Comparison of ENCODE assay signal across 11 cellular contexts in the genomic region with DNA sequence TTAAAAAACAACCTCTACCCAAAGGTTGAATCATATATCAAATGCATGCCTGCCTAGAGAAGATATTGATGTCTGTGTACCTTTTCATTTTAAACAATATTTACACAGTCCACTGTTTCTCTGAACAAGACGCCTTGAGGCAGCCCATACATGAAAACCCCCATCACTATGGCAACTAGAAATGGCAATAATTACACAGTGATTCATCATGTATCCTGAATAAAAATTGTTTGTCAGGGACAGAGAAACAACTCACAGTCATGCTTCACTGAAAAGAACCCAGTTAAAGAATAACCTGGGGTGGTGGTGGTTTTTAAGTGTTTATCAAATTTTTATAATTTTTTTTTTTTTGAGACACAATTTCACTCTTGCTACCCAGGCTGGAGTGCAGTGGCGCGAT. TPM values are rescaled to one million over a fixed set of nuclear protein-coding genes. Genes with fewer than 3 reads are reported as not detected.
A peak's percentile ranks its signal among the peaks of the same experiment; 100 is the strongest.
DNase-seq lines count a peak whose midpoint lies in the region; ATAC-seq, FAIRE-seq and TF ChIP-seq lines count a peak whose summit lies in the region.
"Had no signal": no experiment of that assay in that cellular context is flagged by ENCODE, and none has a peak within 500 bp of the region (broad histone marks: within the 10 kb centered on the region; RNA-seq: fewer than 3 reads in every experiment).

No MANE protein-coding gene starts in this region.

- H3K9ac ChIP-seq in K562 (ENCODE audit: insufficient read depth in 1 of 2, low read depth in 2 of 2, low read length in 2 of 2): no peak overlapping the region

- no peak overlapping the region for H3K4me3 Mint-ChIP-seq in activated naive CD4-positive, alpha-beta T cell treated with anti-CD3 and anti-CD28 coated beads, Interleukin-2, amount 10 ng/mL, durations not matched to agents 7 days and 5 days
- H3K4me3 Mint-ChIP-seq: activated naive CD8-positive, alpha-beta T cell had no signal

- DNase-seq in H4 (ENCODE audit: low spot score): peak; percentile 23
- DNase-seq in NCI-H2107 (lab: John Stamatoyannopoulos, UW): peak; percentile 21
- no peak for DNase-seq in K562 (ENCODE audit: extremely low read depth in 1 of 4, low spot score in 3 of 4)
- DNase-seq in renal cortical epithelial cell (ENCODE audit: low read depth): peak; percentile 99
- no peak for DNase-seq in activated naive CD4-positive, alpha-beta T cell treated with anti-CD3 and anti-CD28 coated beads, Interleukin-2, amount 10 ng/mL, durations not matched to agents 7 days and 5 days
- no peak for DNase-seq in GM12891 (ENCODE audit: insufficient read length, low spot score)
- DNase-seq: heart right ventricle had no signal

- FAIRE-seq in K562 (lab: Jason Lieb, UNC): no peak
- FAIRE-seq in GM12891 (lab: Jason Lieb, UNC): no peak
- FAIRE-seq: GM12892 had no signal

- 74% methylated on average over 3 of the region's 3 CpGs for WGBS in K562 (ENCODE audit: insufficient coverage, low coverage, missing lambda C conversion rate)

- H3K27ac Mint-ChIP-seq in activated naive CD4-positive, alpha-beta T cell treated with anti-CD3 and anti-CD28 coated beads, Interleukin-2, amount 10 ng/mL, durations not matched to agents 7 days and 5 days: no peak overlapping the region
- H3K27ac Mint-ChIP-seq: activated naive CD8-positive, alpha-beta T cell; progenitor cell of endocrine pancreas had no signal

- no peaks in the 10 kb centered on the region for H3K27me3 Mint-ChIP-seq in activated naive CD4-positive, alpha-beta T cell treated with anti-CD3 and anti-CD28 coated beads, Interleukin-2, amount 10 ng/mL, durations not matched to agents 7 days and 5 days
- H3K27me3 Mint-ChIP-seq: progenitor cell of endocrine pancreas had no signal

- no peaks in the 10 kb centered on the region for H4K20me1 ChIP-seq in K562 (replicated peaks; ENCODE audit: control insufficient read depth, insufficient read depth, low read length)

- no peak overlapping the region for H3K4me2 ChIP-seq in K562 (ENCODE audit: insufficient read depth, low read length)

- POLR2A ChIA-PET in K562 (lab: Yijun Ruan, JAX): no interaction called here

- peaks cover 0 to 4% of the 10 kb centered on the region in 2 experiments; a peak in 3 of 5 replicates for H3K4me1 ChIP-seq in K562 (replicated peaks in 1 of 2; ENCODE audit: control insufficient read depth in 2 of 2, insufficient read depth in 2 of 2, low read length in 2 of 2)

- TF ChIP-seq POLR2A in K562 (conservative IDR thresholded peaks at IDR 0.05) (no peak), GM12891 (IDR thresholded peaks at IDR 0.05; ENCODE audit: low read depth, low read length) (no peak)

- CTCF ChIA-PET in K562 (lab: Yijun Ruan, JAX; ENCODE audit: low intra/inter-chr PET ratio): no interaction called here
- CTCF ChIA-PET in activated naive CD4-positive, alpha-beta T cell treated with anti-CD3 and anti-CD28 coated beads, Interleukin-2, amount 10 ng/mL, durations not matched to agents 7 days and 5 days (lab: Charles Lee): interaction anchor here (1.6 kb wide), 1 partner anchor 35 kb away, joined by 3 read pairs; no protein-coding TSS in a partner anchor

- BruUV-seq in K562 (replicated peaks; lab: Mats Ljungman, UMichigan): no TSS peak

- H3K27me3 ChIP-seq in K562 (ENCODE audit: control insufficient read depth in 2 of 2, insufficient read depth in 2 of 2, low read length in 2 of 2): no peaks in the 10 kb centered on the region
- H3K27me3 ChIP-seq: heart right ventricle had no signal

- intact Hi-C loops in K562 (cut with micrococcal nuclease): no loop called here

- no peak overlapping the region for H2AFZ ChIP-seq in K562 (ENCODE audit: low read depth, low read length)

- H3K36me3 ChIP-seq in K562 (ENCODE audit: control insufficient read depth, insufficient read depth, low read length): no peaks in the 10 kb centered on the region
- H3K36me3 ChIP-seq: heart right ventricle had no signal

- H3K27ac ChIP-seq in K562 (ENCODE audit: extremely low read depth, low read depth, low read length): no peak overlapping the region
- H3K27ac ChIP-seq: heart right ventricle had no signal

- no peak for TF ChIP-seq EP300 in K562 (IDR thresholded peaks at IDR 0.05; ENCODE audit: low read length)

- no peaks in the 10 kb centered on the region; the same call in 1 of the 3 replicates for H3K79me2 ChIP-seq in K562 (ENCODE audit: control insufficient read depth, insufficient read depth, low read length)

- ATAC-seq in K562: no peak
- ATAC-seq in GM21447 (IDR thresholded peaks at IDR 0.05; ENCODE audit: unreplicated experiment): no peak
- ATAC-seq: heart right ventricle had no signal

- no peaks in the 10 kb centered on the region for H3K9me3 ChIP-seq in K562 (replicated peaks; ENCODE audit: control insufficient read depth, insufficient read depth, low read depth, low read length)
- H3K9me3 ChIP-seq: heart right ventricle had no signal

- TF ChIP-seq RAD21 in K562 (CRISPR knock-in tag; conservative IDR thresholded peaks at IDR 0.05 in 1 of 2, IDR thresholded peaks at IDR 0.05 in 1 of 2): no peak

- in situ Hi-C loops in K562 (cut with MboI): no loop called here

- H3K9me3 Mint-ChIP-seq in activated naive CD4-positive, alpha-beta T cell treated with anti-CD3 and anti-CD28 coated beads, Interleukin-2, amount 10 ng/mL, durations not matched to agents 7 days and 5 days: no peaks in the 10 kb centered on the region

- no peak for TF ChIP-seq CTCF in K562 (IDR thresholded peaks at IDR 0.05 in 2 of 3, conservative IDR thresholded peaks at IDR 0.05 in 1 of 3; ENCODE audit: insufficient read depth in 2 of 3, low read depth in 1 of 3, low read length in 3 of 3)

- H3K4me3 ChIP-seq in K562: no peak overlapping the region
- H3K4me3 ChIP-seq: heart right ventricle had no signal

- H3K4me1 Mint-ChIP-seq in activated naive CD4-positive, alpha-beta T cell treated with anti-CD3 and anti-CD28 coated beads, Interleukin-2, amount 10 ng/mL, durations not matched to agents 7 days and 5 days: peaks cover 10% of the 10 kb centered on the region

- H3K36me3 Mint-ChIP-seq in activated naive CD4-positive, alpha-beta T cell treated with anti-CD3 and anti-CD28 coated beads, Interleukin-2, amount 10 ng/mL, durations not matched to agents 7 days and 5 days: no peaks in the 10 kb centered on the region
- H3K36me3 Mint-ChIP-seq: activated naive CD8-positive, alpha-beta T cell had no signal

- no peaks in the 10 kb centered on the region for H3K9me1 ChIP-seq in K562 (ENCODE audit: control insufficient read depth, insufficient read depth, low read length)

TF ChIP-seq in K562, 482 proteins besides CTCF, POLR2A, EP300 and RAD21 (continues in another document):
- peak; percentile 76 for TF ChIP-seq RFX1 (IDR thresholded peaks at IDR 0.05)
- 0 out of 2 replicates have a peak, but pooled peaks have one; percentile 6 for TF ChIP-seq TAL1 (IDR thresholded peaks at IDR 0.05)
- no peak for TF ChIP-seq BRCA1 (IDR thresholded peaks at IDR 0.05)
- TF ChIP-seq BRCA1 (CRISPR knock-in tag; IDR thresholded peaks at IDR 0.05): no peak

TF ChIP-seq in GM12891, 5 proteins besides CTCF, POLR2A, EP300 and RAD21:
- TF ChIP-seq SPI1 (IDR thresholded peaks at IDR 0.05; ENCODE audit: low read depth, low read length) (no peak), POU2F2 (IDR thresholded peaks at IDR 0.05; ENCODE audit: low read depth, low read length) (no peak), PAX5 (IDR thresholded peaks at IDR 0.05; ENCODE audit: insufficient read depth, low read length, severe bottlenecking) (no peak), POLR2AphosphoS5 (IDR thresholded peaks at IDR 0.05; ENCODE audit: low read depth, low read length) (no peak), TAF1 (IDR thresholded peaks at IDR 0.05; ENCODE audit: low read depth, low read length) (no peak)
TF ChIP-seq in GM12891: peak in this region for 0.

RNA-seq across cellular contexts. Expression of a gene that starts 19.7 kb away (rescaled TPM):
- 18.2 and 20.0 TPM in 2 replicates for total RNA-seq in H4 (2014; rRNA removed; shearing (Covaris generic))
- total RNA-seq in K562 (2011; cell fraction: chromatin; rRNA removed; ENCODE audit: low replicate concordance): 1.6 and 6.8 TPM in 2 replicates
- 1.7 and 2.5 TPM in 2 replicates for total RNA-seq in K562 (2011; cell fraction: nucleolus; rRNA removed)
- 2.4 and 4.7 TPM in 2 replicates for total RNA-seq in K562 (2011; cell fraction: nucleoplasm; rRNA removed)
- total RNA-seq in K562 (2014; rRNA removed) (41.6 and 46.5 TPM in 2 replicates), K562 (2014; rRNA removed; fragmentation: Illumina TruSeq; extraction: Trizol) (68.5 and 79.7 TPM in 2 replicates), K562 (2015; rRNA removed; fragmentation: Illumina TruSeq; extraction: Trizol) (32.3 and 34.4 TPM in 2 replicates), K562 (2021) (37.0 and 42.4 TPM in 2 replicates), renal cortical epithelial cell (3.0 and 13.3 TPM in 2 replicates)
- polyA plus RNA-seq in K562 (2011; rRNA removed) (7.4 and 7.7 TPM in 2 replicates), K562 (2014; fragmentation: Illumina TruSeq; extraction: Trizol) (88.4 and 90.9 TPM in 2 replicates), K562 (2014; fragmentation: Nextera tagmentation; extraction: Ambion mirVana) (10 to 100 TPM; 92.2 to 95.9 TPM), K562 (2014; rRNA removed) (54.4 and 74.3 TPM in 2 replicates)
- 1.1 and 3.8 TPM in 2 replicates for polyA plus RNA-seq in K562 (2011; cell fraction: cytosol; rRNA removed)
- 0.51 and 1.2 TPM in 2 replicates for polyA plus RNA-seq in K562 (2011; cell fraction: nucleus; rRNA removed)
- polyA plus RNA-seq in K562 (2012): 30.3 and 94.1 TPM in 2 replicates
- polyA minus RNA-seq in K562 (2011; rRNA and poly(A)+ RNA removed): 1.9 and 3.2 TPM in 2 replicates
- 1.7 and 2.1 TPM in 2 replicates for polyA minus RNA-seq in K562 (2011; cell fraction: cytosol; rRNA and poly(A)+ RNA removed)
- 0.40 and 1.1 TPM in 2 replicates for polyA minus RNA-seq in K562 (2011; cell fraction: nucleus; rRNA and poly(A)+ RNA removed)
- 1.5 TPM for polyA plus RNA-seq in GM12891 (2012; ENCODE audit: low read depth, missing spikeins)

Comparison
In these comparisons a context has a peak if more than half of its experiments do, and no peak if none do; other contexts are left out.
1. DNase-seq: peak in H4 (single experiment), NCI-H2107 (single experiment) and renal cortical epithelial cell (single experiment); none in K562 (0 of 4), activated naive CD4-positive, alpha-beta T cell treated with anti-CD3 and anti-CD28 coated beads, Interleukin-2, amount 10 ng/mL, durations not matched to agents 7 days and 5 days (single experiment) and GM12891 (single experiment).